1 cellular context compared by ENCODE assay signal in the genomic region with DNA sequence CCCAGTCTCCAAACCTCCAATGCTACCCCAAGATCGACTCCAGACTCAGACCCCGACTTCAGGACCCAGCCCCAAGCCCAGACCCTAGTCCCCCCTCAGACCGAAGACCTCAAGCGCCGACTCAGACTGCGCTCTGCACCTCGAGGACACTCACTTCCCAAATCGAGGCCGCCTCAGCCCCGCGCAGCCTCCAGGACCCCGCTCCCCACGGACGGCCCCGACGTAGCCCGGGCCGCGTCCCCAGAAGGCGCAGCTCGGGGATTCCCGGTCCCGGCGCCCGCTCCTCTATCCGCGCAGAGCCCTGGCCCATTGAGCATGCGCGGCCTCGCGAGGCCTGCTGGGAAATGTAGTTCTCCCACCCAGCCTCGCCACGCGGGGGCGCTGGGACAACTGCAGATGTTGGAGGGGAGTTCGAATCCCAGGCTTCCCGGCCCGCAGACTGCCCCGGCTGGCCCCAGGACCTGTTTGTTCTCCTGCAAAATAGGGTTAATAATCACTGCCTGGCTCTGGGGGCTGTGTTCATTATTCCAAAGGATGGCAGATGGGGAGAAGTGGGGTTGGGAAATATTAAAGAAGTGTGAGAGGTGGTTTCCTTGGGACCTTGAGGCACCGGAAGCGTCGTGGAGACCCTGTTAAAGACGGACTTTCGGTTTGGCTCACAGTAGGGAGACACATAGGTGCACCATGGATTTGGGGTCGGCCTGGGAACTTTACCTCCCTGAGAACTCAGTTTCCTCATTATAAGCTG.
TF ChIP-seq lines count a peak whose summit lies in the region.

A gene with protein sequence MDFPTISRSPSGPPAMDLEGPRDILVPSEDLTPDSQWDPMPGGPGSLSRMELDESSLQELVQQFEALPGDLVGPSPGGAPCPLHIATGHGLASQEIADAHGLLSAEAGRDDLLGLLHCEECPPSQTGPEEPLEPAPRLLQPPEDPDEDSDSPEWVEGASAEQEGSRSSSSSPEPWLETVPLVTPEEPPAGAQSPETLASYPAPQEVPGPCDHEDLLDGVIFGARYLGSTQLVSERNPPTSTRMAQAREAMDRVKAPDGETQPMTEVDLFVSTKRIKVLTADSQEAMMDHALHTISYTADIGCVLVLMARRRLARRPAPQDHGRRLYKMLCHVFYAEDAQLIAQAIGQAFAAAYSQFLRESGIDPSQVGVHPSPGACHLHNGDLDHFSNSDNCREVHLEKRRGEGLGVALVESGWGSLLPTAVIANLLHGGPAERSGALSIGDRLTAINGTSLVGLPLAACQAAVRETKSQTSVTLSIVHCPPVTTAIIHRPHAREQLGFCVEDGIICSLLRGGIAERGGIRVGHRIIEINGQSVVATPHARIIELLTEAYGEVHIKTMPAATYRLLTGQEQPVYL (minus strand): TSS at position 311 of the 748 bp plus-strand sequence. CDS start 1,428 bp downstream, outside the sequence.

TF ChIP-seq in K562, 482 proteins besides CTCF, POLR2A, EP300 and RAD21 (continued from another document and continues in another):
- TF ChIP-seq, protein P1, sequence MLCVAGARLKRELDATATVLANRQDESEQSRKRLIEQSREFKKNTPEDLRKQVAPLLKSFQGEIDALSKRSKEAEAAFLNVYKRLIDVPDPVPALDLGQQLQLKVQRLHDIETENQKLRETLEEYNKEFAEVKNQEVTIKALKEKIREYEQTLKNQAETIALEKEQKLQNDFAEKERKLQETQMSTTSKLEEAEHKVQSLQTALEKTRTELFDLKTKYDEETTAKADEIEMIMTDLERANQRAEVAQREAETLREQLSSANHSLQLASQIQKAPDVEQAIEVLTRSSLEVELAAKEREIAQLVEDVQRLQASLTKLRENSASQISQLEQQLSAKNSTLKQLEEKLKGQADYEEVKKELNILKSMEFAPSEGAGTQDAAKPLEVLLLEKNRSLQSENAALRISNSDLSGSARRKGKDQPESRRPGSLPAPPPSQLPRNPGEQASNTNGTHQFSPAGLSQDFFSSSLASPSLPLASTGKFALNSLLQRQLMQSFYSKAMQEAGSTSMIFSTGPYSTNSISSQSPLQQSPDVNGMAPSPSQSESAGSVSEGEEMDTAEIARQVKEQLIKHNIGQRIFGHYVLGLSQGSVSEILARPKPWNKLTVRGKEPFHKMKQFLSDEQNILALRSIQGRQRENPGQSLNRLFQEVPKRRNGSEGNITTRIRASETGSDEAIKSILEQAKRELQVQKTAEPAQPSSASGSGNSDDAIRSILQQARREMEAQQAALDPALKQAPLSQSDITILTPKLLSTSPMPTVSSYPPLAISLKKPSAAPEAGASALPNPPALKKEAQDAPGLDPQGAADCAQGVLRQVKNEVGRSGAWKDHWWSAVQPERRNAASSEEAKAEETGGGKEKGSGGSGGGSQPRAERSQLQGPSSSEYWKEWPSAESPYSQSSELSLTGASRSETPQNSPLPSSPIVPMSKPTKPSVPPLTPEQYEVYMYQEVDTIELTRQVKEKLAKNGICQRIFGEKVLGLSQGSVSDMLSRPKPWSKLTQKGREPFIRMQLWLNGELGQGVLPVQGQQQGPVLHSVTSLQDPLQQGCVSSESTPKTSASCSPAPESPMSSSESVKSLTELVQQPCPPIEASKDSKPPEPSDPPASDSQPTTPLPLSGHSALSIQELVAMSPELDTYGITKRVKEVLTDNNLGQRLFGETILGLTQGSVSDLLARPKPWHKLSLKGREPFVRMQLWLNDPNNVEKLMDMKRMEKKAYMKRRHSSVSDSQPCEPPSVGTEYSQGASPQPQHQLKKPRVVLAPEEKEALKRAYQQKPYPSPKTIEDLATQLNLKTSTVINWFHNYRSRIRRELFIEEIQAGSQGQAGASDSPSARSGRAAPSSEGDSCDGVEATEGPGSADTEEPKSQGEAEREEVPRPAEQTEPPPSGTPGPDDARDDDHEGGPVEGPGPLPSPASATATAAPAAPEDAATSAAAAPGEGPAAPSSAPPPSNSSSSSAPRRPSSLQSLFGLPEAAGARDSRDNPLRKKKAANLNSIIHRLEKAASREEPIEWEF (CRISPR knock-in tag; IDR thresholded peaks at IDR 0.05), result no peak
- TF ChIP-seq ZNF12 (CRISPR knock-in tag; IDR thresholded peaks at IDR 0.05) (no peak), PURB (CRISPR knock-in tag; IDR thresholded peaks at IDR 0.05; ENCODE audit: low read depth) (no peak), NCOA6 (IDR thresholded peaks at IDR 0.05) (peak; percentile 85), ZNF507 (tag; conservative IDR thresholded peaks at IDR 0.05) (no peak), DPF2 (IDR thresholded peaks at IDR 0.05) (no peak), YY1 (IDR thresholded peaks at IDR 0.05; ENCODE audit: borderline replicate concordance in 1 of 3, control insufficient read depth in 1 of 3, extremely low read depth in 1 of 3, insufficient read depth in 3 of 3, insufficient read length in 1 of 3, insufficient replicate concordance in 2 of 3, low read depth in 1 of 3, low read length in 2 of 3) (peak in 1 of 3 experiments; percentile 34), ZBTB1 (CRISPR knock-in tag; IDR thresholded peaks at IDR 0.05; ENCODE audit: borderline replicate concordance, low read depth) (no peak), MTA3 (IDR thresholded peaks at IDR 0.05; ENCODE audit: borderline replicate concordance) (peak; percentile 38), TAL1 (IDR thresholded peaks at IDR 0.05) (peak; percentile 7; the same call in 1 of the 2 replicates), HNRNPL (IDR thresholded peaks at IDR 0.05; ENCODE audit: low read depth, low read length) (no peak), AFF1 (IDR thresholded peaks at IDR 0.05; ENCODE audit: low read depth in 1 of 2, partially characterized antibody in 2 of 2) (peak; percentile 92), TSC22D4 (tag; IDR thresholded peaks at IDR 0.05) (no peak), FIP1L1 (IDR thresholded peaks at IDR 0.05; ENCODE audit: low read depth, low read length, poor library complexity, severe bottlenecking) (peak; percentile 32), CBX1 (IDR thresholded peaks at IDR 0.05; ENCODE audit: low read depth) (peak; percentile 80; the same call in 1 of the 2 replicates), MIER1 (IDR thresholded peaks at IDR 0.05; ENCODE audit: low read depth) (no peak), KAT2B (IDR thresholded peaks at IDR 0.05; ENCODE audit: low read depth, low read length) (no peak), ZNF717 (CRISPR knock-in tag; IDR thresholded peaks at IDR 0.05) (no peak)
- TF ChIP-seq, protein P2, sequence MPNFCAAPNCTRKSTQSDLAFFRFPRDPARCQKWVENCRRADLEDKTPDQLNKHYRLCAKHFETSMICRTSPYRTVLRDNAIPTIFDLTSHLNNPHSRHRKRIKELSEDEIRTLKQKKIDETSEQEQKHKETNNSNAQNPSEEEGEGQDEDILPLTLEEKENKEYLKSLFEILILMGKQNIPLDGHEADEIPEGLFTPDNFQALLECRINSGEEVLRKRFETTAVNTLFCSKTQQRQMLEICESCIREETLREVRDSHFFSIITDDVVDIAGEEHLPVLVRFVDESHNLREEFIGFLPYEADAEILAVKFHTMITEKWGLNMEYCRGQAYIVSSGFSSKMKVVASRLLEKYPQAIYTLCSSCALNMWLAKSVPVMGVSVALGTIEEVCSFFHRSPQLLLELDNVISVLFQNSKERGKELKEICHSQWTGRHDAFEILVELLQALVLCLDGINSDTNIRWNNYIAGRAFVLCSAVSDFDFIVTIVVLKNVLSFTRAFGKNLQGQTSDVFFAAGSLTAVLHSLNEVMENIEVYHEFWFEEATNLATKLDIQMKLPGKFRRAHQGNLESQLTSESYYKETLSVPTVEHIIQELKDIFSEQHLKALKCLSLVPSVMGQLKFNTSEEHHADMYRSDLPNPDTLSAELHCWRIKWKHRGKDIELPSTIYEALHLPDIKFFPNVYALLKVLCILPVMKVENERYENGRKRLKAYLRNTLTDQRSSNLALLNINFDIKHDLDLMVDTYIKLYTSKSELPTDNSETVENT (CRISPR knock-in tag; IDR thresholded peaks at IDR 0.05), result 0 out of 2 replicates have a peak, but pooled peaks have one; percentile 18
- TF ChIP-seq, protein P3, sequence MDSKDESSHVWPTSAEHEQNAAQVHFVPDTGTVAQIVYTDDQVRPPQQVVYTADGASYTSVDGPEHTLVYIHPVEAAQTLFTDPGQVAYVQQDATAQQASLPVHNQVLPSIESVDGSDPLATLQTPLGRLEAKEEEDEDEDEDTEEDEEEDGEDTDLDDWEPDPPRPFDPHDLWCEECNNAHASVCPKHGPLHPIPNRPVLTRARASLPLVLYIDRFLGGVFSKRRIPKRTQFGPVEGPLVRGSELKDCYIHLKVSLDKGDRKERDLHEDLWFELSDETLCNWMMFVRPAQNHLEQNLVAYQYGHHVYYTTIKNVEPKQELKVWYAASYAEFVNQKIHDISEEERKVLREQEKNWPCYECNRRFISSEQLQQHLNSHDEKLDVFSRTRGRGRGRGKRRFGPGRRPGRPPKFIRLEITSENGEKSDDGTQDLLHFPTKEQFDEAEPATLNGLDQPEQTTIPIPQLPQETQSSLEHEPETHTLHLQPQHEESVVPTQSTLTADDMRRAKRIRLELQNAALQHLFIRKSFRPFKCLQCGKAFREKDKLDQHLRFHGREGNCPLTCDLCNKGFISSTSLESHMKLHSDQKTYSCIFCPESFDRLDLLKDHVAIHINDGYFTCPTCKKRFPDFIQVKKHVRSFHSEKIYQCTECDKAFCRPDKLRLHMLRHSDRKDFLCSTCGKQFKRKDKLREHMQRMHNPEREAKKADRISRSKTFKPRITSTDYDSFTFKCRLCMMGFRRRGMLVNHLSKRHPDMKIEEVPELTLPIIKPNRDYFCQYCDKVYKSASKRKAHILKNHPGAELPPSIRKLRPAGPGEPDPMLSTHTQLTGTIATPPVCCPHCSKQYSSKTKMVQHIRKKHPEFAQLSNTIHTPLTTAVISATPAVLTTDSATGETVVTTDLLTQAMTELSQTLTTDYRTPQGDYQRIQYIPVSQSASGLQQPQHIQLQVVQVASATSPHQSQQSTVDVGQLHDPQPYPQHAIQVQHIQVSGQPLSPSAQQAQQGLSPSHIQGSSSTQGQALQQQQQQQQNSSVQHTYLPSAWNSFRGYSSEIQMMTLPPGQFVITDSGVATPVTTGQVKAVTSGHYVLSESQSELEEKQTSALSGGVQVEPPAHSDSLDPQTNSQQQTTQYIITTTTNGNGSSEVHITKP (IDR thresholded peaks at IDR 0.05; ENCODE audit: partially characterized antibody), result peak; percentile 87
